1 cellular context compared by ENCODE assay signal in the genomic region with DNA sequence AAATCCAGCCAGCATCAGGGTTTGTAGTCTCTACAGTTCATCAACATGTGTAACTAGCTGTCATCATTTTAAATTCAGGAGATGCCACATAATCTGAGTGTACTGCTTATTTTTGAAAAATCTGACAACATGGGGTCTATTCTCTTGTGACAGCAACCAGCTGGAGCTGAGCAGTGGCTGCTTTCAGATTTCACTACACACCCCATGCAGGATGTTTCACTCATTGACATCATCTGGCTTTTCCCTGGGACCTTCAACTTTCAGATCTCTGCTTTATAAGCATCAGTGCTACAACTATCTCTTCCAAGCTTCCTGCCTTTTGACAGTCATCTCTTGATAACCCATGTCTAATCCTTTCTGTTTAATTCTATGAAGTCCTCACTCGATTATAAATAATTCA.
A peak's percentile ranks its signal among the peaks of the same experiment; 100 is the strongest.
TF ChIP-seq lines count a peak whose summit lies in the region.

No MANE protein-coding gene starts in this region.

TF ChIP-seq in GM12878, 131 proteins besides CTCF, POLR2A, EP300 and RAD21:
- TF ChIP-seq, protein P1, sequence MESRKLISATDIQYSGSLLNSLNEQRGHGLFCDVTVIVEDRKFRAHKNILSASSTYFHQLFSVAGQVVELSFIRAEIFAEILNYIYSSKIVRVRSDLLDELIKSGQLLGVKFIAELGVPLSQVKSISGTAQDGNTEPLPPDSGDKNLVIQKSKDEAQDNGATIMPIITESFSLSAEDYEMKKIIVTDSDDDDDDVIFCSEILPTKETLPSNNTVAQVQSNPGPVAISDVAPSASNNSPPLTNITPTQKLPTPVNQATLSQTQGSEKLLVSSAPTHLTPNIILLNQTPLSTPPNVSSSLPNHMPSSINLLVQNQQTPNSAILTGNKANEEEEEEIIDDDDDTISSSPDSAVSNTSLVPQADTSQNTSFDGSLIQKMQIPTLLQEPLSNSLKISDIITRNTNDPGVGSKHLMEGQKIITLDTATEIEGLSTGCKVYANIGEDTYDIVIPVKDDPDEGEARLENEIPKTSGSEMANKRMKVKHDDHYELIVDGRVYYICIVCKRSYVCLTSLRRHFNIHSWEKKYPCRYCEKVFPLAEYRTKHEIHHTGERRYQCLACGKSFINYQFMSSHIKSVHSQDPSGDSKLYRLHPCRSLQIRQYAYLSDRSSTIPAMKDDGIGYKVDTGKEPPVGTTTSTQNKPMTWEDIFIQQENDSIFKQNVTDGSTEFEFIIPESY (IDR thresholded peaks at IDR 0.05): no peak
- 0 out of 2 replicates have a peak, but pooled peaks have one; percentile 26 for TF ChIP-seq TCF12 (IDR thresholded peaks at IDR 0.05; ENCODE audit: low read depth, low read length)
